Comparison of ENCODE assay signal across 1 cellular context in the genomic region with DNA sequence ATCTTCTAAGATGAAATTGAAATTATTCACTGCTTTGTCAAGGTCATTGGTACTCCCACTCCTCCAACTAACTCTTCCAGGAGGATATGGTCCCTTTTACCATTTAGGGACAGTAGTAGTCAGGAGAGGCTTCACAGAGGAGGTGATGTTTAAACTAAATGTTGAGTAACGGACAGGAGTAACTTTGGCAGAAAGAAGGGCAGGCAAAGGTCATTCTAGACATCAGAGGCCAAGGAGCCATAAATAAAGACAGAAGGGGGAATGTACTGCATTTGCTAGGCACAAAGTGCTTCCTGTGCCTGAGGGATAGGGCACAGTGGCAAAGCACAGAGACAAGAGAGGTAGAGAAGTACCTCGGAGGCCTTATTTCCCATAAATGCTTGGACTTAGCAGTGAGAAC.
TF ChIP-seq lines count a peak whose summit lies in the region.

No MANE protein-coding gene starts in this region.

TF ChIP-seq in HepG2, 621 proteins besides CTCF, POLR2A, EP300 and RAD21 (continued from another document):
- TF ChIP-seq ZKSCAN8 (CRISPR knock-in tag; IDR thresholded peaks at IDR 0.05; ENCODE audit: borderline replicate concordance) (no peak), ZNF34 (CRISPR knock-in tag; IDR thresholded peaks at IDR 0.05; ENCODE audit: borderline replicate concordance) (no peak)
